ENCODE assay signal across 19 cellular contexts in the genomic region with DNA sequence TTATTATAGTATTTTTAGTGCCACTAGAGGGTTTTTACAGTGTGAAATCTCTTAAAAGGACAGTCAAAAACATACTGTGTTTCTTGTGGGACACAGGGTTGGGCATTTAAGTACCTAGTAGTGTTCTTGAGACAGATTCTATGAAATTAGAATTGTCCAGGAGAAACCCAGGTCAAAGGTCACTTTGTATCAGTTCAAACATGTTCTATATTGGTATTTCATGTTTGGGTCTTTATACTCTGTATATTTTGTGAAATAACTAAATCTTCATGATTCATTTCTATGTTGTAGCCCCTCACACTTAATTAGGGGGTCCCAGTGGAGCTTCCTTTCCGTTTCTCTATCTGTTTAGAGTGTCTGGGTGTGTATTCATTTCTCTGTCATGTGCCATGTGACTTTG.
"Had no signal": no experiment of that assay in that cellular context is flagged by ENCODE, and none has a peak within 500 bp of the region (broad histone marks: within the 10 kb centered on the region; RNA-seq: fewer than 3 reads in every experiment).

No MANE protein-coding gene starts in this region.

- H3K4me1 Mint-ChIP-seq: activated CD4-positive, alpha-beta T cell treated with anti-CD3 and anti-CD28 coated beads, Interleukin-2, amount 10 ng/mL, durations not matched to agents 7 days and 5 days; T-helper 17 cell had no signal

- H3K27ac Mint-ChIP-seq: activated CD4-positive, alpha-beta memory T cell treated with anti-CD3 and anti-CD28 coated beads for 36 hours; activated CD4-positive, alpha-beta T cell treated with anti-CD3 and anti-CD28 coated beads, Interleukin-2, amount 10 ng/mL, durations not matched to agents 7 days and 5 days; activated naive CD8-positive, alpha-beta T cell; T-helper 17 cell had no signal

- H3K4me3 Mint-ChIP-seq: activated CD4-positive, alpha-beta memory T cell treated with anti-CD3 and anti-CD28 coated beads for 36 hours; activated CD4-positive, alpha-beta T cell treated with anti-CD3 and anti-CD28 coated beads, Interleukin-2, amount 10 ng/mL, durations not matched to agents 7 days and 5 days; activated naive CD8-positive, alpha-beta T cell; activated T-cell treated with anti-CD3 and anti-CD28 coated beads, Interleukin-2, amount 50 U/mL, for 4 hours; T-helper 17 cell had no signal

- H3K36me3 Mint-ChIP-seq: activated CD4-positive, alpha-beta memory T cell treated with anti-CD3 and anti-CD28 coated beads for 36 hours; activated naive CD8-positive, alpha-beta T cell had no signal

- H3K27ac ChIP-seq: brain microvascular endothelial cell had no signal

- H3K27me3 ChIP-seq: brain microvascular endothelial cell had no signal

- H3K36me3 ChIP-seq: brain microvascular endothelial cell had no signal

- H3K27me3 Mint-ChIP-seq: activated CD4-positive, alpha-beta memory T cell treated with anti-CD3 and anti-CD28 coated beads for 36 hours; activated CD4-positive, alpha-beta T cell treated with anti-CD3 and anti-CD28 coated beads, Interleukin-2, amount 10 ng/mL, durations not matched to agents 7 days and 5 days; activated naive CD8-positive, alpha-beta T cell; T-helper 17 cell had no signal

- H3K9me3 Mint-ChIP-seq: activated CD4-positive, alpha-beta memory T cell treated with anti-CD3 and anti-CD28 coated beads for 36 hours; activated CD4-positive, alpha-beta T cell treated with anti-CD3 and anti-CD28 coated beads, Interleukin-2, amount 10 ng/mL, durations not matched to agents 7 days and 5 days; activated T-cell treated with anti-CD3 and anti-CD28 coated beads, Interleukin-2, amount 50 U/mL, for 4 hours had no signal

- H3K4me3 ChIP-seq: K562 had no signal

- DNase-seq: activated CD4-positive, alpha-beta memory T cell treated with anti-CD3 and anti-CD28 coated beads for 36 hours; activated CD4-positive, alpha-beta T cell treated with anti-CD3 and anti-CD28 coated beads, Interleukin-2, amount 10 ng/mL, durations not matched to agents 7 days and 5 days; activated CD4-positive, CD25-positive, alpha-beta regulatory T cell; activated CD8-positive, alpha-beta memory T cell treated with anti-CD3 and anti-CD28 coated beads for 24 hours; activated effector memory CD4-positive, alpha-beta T cell treated with anti-CD3 and anti-CD28 coated beads, Interleukin-2, amount 50 U/mL, for 16 hours; activated naive CD4-positive, alpha-beta T cell treated with Interleukin-2 at 50 U/mL for 16 hours; activated T-cell treated with anti-CD3 and anti-CD28 coated beads, Interleukin-2, amount 50 U/mL, for 4 hours; brain microvascular endothelial cell; Karpas-422; NCI-H1105 treated with DMSO at 0.1 percent for 48 hours; NCI-H1436 treated with DMSO at 0.1 percent for 48 hours; NCI-H187; NCI-H2081; NCI-H524; SHP77 treated with DMSO at 0.1 percent for 48 hours; T-helper 17 cell; T-helper 9 cell had no signal
